In the genomic region with DNA sequence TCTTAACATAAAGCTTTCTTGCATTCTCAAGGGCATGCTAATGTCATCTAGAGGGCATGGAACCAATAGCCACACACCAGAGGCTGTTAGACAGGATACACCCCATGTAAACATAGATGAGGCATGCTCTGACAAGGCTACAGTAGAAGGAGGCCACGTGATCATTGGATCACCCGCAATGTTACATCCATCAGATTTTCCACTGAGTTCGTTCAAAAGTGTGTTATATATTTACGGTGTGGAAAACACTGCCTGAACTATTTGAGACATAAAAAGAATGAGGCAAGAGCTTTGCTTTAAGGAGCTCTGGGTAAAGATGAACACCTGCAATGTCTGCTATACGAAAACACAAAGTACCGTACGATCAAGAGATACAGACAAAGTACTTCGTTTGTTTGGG, we compare ENCODE assay signal across 12 cellular contexts.
A peak's percentile ranks its signal among the peaks of the same experiment; 100 is the strongest.
DNase-seq lines count a peak whose midpoint lies in the region; ATAC-seq and TF ChIP-seq lines count a peak whose summit lies in the region.
"Had no signal": no experiment of that assay in that cellular context is flagged by ENCODE, and none has a peak within 500 bp of the region (broad histone marks: within the 10 kb centered on the region; RNA-seq: fewer than 3 reads in every experiment).

No MANE protein-coding gene starts in this region.

- H3K9me2 ChIP-seq in SK-N-SH = no peaks in the 10 kb centered on the region

- WGBS in SK-N-SH (ENCODE audit: low lambda C conversion rate) = 82% methylated on average over 8 of the region's 8 CpGs

- POLR2A ChIA-PET in SK-N-SH (lab: Yijun Ruan, JAX) = no interaction called here

- H3K4me1 ChIP-seq in SK-N-SH (ENCODE audit: control insufficient read depth in 1 of 2, insufficient read depth in 2 of 2, low read depth in 1 of 2, low read length in 1 of 2) = peaks cover 0 to 3% of the 10 kb centered on the region in 2 experiments; a peak in 1 of 4 replicates

- no peak overlapping the region for H2AFZ ChIP-seq in SK-N-SH (ENCODE audit: low read depth)

- H3K79me2 ChIP-seq in SK-N-SH (ENCODE audit: insufficient read depth) = no peaks in the 10 kb centered on the region

- TF ChIP-seq RAD21 in SK-N-SH (IDR thresholded peaks at IDR 0.05; ENCODE audit: low read length) = no peak

- no peaks in the 10 kb centered on the region for H3F3A ChIP-seq in SK-N-SH (replicated peaks; ENCODE audit: insufficient read depth)

- H3K27me3 ChIP-seq in SK-N-SH (ENCODE audit: insufficient read depth) = no peaks in the 10 kb centered on the region

- H3K4me2 ChIP-seq in SK-N-SH = peak overlapping the region; percentile 10; the same call in 1 of the 2 replicates

- no peak for TF ChIP-seq CTCF in SK-N-SH (IDR thresholded peaks at IDR 0.05)

- H3K36me3 ChIP-seq in SK-N-SH (replicated peaks in 1 of 2; ENCODE audit: control insufficient read depth in 1 of 2, insufficient read depth in 2 of 2, low read length in 1 of 2) = peaks cover 0 to 2% of the 10 kb centered on the region in 2 experiments

- no peak overlapping the region for H3K9ac ChIP-seq in SK-N-SH

- no peak overlapping the region for H3K4me3 ChIP-seq in SK-N-SH (ENCODE audit: low read depth in 2 of 2, low read length in 1 of 2)

- peak overlapping the region in 1 of 2 experiments; percentile 82; a peak in 2 of 4 replicates for H3K27ac ChIP-seq in SK-N-SH (ENCODE audit: low read depth in 2 of 2, low read length in 1 of 2)

- H3K9me3 ChIP-seq in SK-N-SH = no peaks in the 10 kb centered on the region

- CTCF ChIA-PET in SK-N-SH (lab: Yijun Ruan, JAX) = interaction anchor here (1.1 to 2.3 kb wide), 4 partner anchors 31 to 688 kb away, joined by 3 to 11 read pairs (median 6); no protein-coding TSS in a partner anchor

- no peak for TF ChIP-seq EP300 in SK-N-SH (IDR thresholded peaks at IDR 0.05; ENCODE audit: borderline replicate concordance in 1 of 2, low read depth in 1 of 2, low read length in 1 of 2)

- ATAC-seq in GM19397 (IDR thresholded peaks at IDR 0.05; ENCODE audit: unreplicated experiment) (peak; percentile 20), GM19351 (IDR thresholded peaks at IDR 0.05; ENCODE audit: unreplicated experiment) (no peak)

- no peaks in the 10 kb centered on the region for H4K20me1 ChIP-seq in SK-N-SH (ENCODE audit: insufficient read depth)

- DNase-seq in SK-N-SH = no peak
- DNase-seq in fibroblast of peridontal ligament (ENCODE audit: extremely low read depth) = peak; percentile 46
- DNase-seq in pons (ENCODE audit: low spot score) = peak; percentile 59
- no peak for DNase-seq in activated effector memory CD4-positive, alpha-beta T cell treated with Interleukin-2 at 50 U/mL for 16 hours
- DNase-seq in NCI-H2196 treated with DMSO at 0.1 percent for 48 hours (lab: John Stamatoyannopoulos, UW; ENCODE audit: unreplicated experiment) = no peak
- no peak for DNase-seq in stimulated activated CD4-positive, alpha-beta T cell treated with anti-CD3 and anti-CD28 coated beads, Interleukin-4, amount 100 ng/mL, for 24 hours
- DNase-seq: activated CD4-positive, alpha-beta memory T cell treated with anti-CD3 and anti-CD28 coated beads, Interleukin-2, amount 10 ng/mL, durations not matched to agents 7 days and 5 days; MM.1S; stimulated activated CD4-positive, alpha-beta T cell treated with anti-CD3 and anti-CD28 coated beads, Interleukin-4, amount 100 ng/mL, for 4 hours; stimulated activated naive CD4-positive, alpha-beta T cell had no signal

TF ChIP-seq in SK-N-SH, 30 proteins besides CTCF, POLR2A, EP300 and RAD21:
- no peak for TF ChIP-seq NRF1 (IDR thresholded peaks at IDR 0.05; ENCODE audit: low read depth, low read length)
- TF ChIP-seq EZH2phosphoT487 (IDR thresholded peaks at IDR 0.05; ENCODE audit: borderline replicate concordance, low read depth) = no peak
- TF ChIP-seq TCF12 (IDR thresholded peaks at IDR 0.05) = no peak
- TF ChIP-seq JUND (IDR thresholded peaks at IDR 0.05) = no peak
- TF ChIP-seq, protein P1, sequence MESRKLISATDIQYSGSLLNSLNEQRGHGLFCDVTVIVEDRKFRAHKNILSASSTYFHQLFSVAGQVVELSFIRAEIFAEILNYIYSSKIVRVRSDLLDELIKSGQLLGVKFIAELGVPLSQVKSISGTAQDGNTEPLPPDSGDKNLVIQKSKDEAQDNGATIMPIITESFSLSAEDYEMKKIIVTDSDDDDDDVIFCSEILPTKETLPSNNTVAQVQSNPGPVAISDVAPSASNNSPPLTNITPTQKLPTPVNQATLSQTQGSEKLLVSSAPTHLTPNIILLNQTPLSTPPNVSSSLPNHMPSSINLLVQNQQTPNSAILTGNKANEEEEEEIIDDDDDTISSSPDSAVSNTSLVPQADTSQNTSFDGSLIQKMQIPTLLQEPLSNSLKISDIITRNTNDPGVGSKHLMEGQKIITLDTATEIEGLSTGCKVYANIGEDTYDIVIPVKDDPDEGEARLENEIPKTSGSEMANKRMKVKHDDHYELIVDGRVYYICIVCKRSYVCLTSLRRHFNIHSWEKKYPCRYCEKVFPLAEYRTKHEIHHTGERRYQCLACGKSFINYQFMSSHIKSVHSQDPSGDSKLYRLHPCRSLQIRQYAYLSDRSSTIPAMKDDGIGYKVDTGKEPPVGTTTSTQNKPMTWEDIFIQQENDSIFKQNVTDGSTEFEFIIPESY (IDR thresholded peaks at IDR 0.05; ENCODE audit: borderline replicate concordance, low read depth) = no peak
- no peak for TF ChIP-seq POLR2AphosphoS5 (IDR thresholded peaks at IDR 0.05; ENCODE audit: low read depth, low read length)
- TF ChIP-seq TAF1 (IDR thresholded peaks at IDR 0.05; ENCODE audit: borderline replicate concordance, low read depth, low read length) = no peak
- TF ChIP-seq FOSL2 (IDR thresholded peaks at IDR 0.05; ENCODE audit: borderline replicate concordance, low read depth) = no peak

Comparison
In these comparisons a context has a peak if more than half of its experiments do, and no peak if none do; other contexts are left out.
1. DNase-seq: peak in fibroblast of peridontal ligament (single experiment) and pons (single experiment); none in SK-N-SH (single experiment), activated effector memory CD4-positive, alpha-beta T cell treated with Interleukin-2 at 50 U/mL for 16 hours (single experiment), NCI-H2196 treated with DMSO at 0.1 percent for 48 hours (single experiment) and stimulated activated CD4-positive, alpha-beta T cell treated with anti-CD3 and anti-CD28 coated beads, Interleukin-4, amount 100 ng/mL, for 24 hours (single experiment).